In genomic region chr12:39592295-39592694, GRCh38 we compare ENCODE assay signal across 3 cellular contexts.
TF ChIP-seq lines count a peak whose summit lies in the region.

No MANE protein-coding gene starts in this region.

TF ChIP-seq in A549, 52 proteins besides CTCF, POLR2A, EP300 and RAD21 (continued from another document):
- TF ChIP-seq ELK1 (IDR thresholded peaks at IDR 0.05; ENCODE audit: low read depth, low read length) (no peak), HOXB13 (CRISPR knock-in tag; IDR thresholded peaks at IDR 0.05; ENCODE audit: low read depth) (no peak), ESRRA (IDR thresholded peaks at IDR 0.05; ENCODE audit: borderline replicate concordance, low read length) (no peak), HDAC2 (IDR thresholded peaks at IDR 0.05) (no peak), ZSCAN20 (CRISPR knock-in tag; IDR thresholded peaks at IDR 0.05) (no peak), CHD2 (IDR thresholded peaks at IDR 0.05; ENCODE audit: low read length, partially characterized antibody) (no peak), GATA3 (IDR thresholded peaks at IDR 0.05; ENCODE audit: borderline replicate concordance) (no peak), EHF (CRISPR knock-in tag; IDR thresholded peaks at IDR 0.05) (no peak)

TF ChIP-seq in GM12878, 131 proteins besides CTCF, POLR2A, EP300 and RAD21 (continued from another document):
- no peak for TF ChIP-seq TBL1XR1 (IDR thresholded peaks at IDR 0.05; ENCODE audit: low read depth, low read length)
- no peak for TF ChIP-seq TCF12 (IDR thresholded peaks at IDR 0.05; ENCODE audit: low read depth, low read length)
- no peak for TF ChIP-seq ZBTB11 (CRISPR knock-in tag; IDR thresholded peaks at IDR 0.05)
- no peak for TF ChIP-seq RBBP5 (conservative IDR thresholded peaks at IDR 0.05)
- TF ChIP-seq SREBF2 (IDR thresholded peaks at IDR 0.05; ENCODE audit: low read length): no peak
- no peak for TF ChIP-seq E4F1 (IDR thresholded peaks at IDR 0.05; ENCODE audit: borderline replicate concordance, partially characterized antibody)
- no peak for TF ChIP-seq CHD1 (IDR thresholded peaks at IDR 0.05; ENCODE audit: low read depth, low read length)
- no peak for TF ChIP-seq NFXL1 (IDR thresholded peaks at IDR 0.05; ENCODE audit: borderline replicate concordance)
- no peak for TF ChIP-seq SMARCA5 (IDR thresholded peaks at IDR 0.05)
- no peak for TF ChIP-seq DPF2 (IDR thresholded peaks at IDR 0.05)

TF ChIP-seq in SK-N-SH treated with all-trans-retinoic acid at 6 μM for 48 hours, 23 proteins besides CTCF, POLR2A, EP300 and RAD21 (continued from another document):
- TF ChIP-seq TSHZ2 (CRISPR knock-in tag; IDR thresholded peaks at IDR 0.05) (no peak), PPARA (CRISPR knock-in tag; IDR thresholded peaks at IDR 0.05; ENCODE audit: borderline replicate concordance) (no peak), OSR1 (CRISPR knock-in tag; IDR thresholded peaks at IDR 0.05) (no peak), TOX (CRISPR knock-in tag; IDR thresholded peaks at IDR 0.05; ENCODE audit: borderline replicate concordance) (no peak), ARNTL (CRISPR knock-in tag; IDR thresholded peaks at IDR 0.05; ENCODE audit: borderline replicate concordance, low read depth) (no peak), ZNF70 (CRISPR knock-in tag; IDR thresholded peaks at IDR 0.05) (no peak), ZFP3 (CRISPR knock-in tag; IDR thresholded peaks at IDR 0.05) (no peak), ESRRG (CRISPR knock-in tag; IDR thresholded peaks at IDR 0.05) (no peak), ZC3H10 (CRISPR knock-in tag; IDR thresholded peaks at IDR 0.05) (no peak)
